ENCODE assay signal across 15 cellular contexts in the genomic region with DNA sequence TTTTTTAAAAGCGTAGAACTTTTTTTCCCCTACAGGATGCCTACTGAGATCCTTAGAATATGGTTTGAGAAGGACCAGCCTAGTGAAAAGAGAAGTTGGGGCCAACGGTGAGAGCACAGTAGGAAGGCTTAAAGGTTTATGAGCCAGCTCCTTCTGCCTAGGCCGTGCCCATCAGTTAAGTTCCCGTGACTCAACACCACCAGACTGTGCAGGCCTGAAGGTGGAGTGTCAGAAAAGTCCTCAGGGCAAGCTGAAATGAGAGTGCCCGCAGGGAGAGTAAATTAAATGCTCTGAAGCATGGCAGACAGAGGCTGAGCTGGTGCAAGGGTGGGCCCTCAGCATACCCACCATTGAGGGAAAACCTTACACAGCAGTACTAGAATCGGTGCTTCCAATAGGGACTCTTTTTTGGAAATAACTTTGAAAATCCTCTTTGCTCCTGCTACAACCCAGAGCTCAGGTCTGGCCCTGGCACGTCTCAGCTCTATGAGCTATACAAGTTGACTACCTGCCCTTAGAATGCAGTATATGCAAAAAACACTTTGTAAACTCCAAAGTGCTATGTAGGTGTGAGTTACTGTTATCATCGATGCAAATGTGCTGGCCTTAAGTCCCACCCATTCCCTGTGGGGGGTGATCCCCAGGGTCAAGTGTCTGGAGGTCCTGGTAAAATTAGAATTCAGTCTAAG. TPM values are rescaled to one million over a fixed set of nuclear protein-coding genes. Genes with fewer than 3 reads are reported as not detected.
"Had no signal": no experiment of that assay in that cellular context is flagged by ENCODE, and none has a peak within 500 bp of the region (broad histone marks: within the 10 kb centered on the region; RNA-seq: fewer than 3 reads in every experiment).

No MANE protein-coding gene starts in this region.

- H3K4me2 ChIP-seq: smooth muscle cell had no signal

- H3K27me3 ChIP-seq: ascending aorta, dorsolateral prefrontal cortex, transverse colon had no signal

- H3K4me3 ChIP-seq: ascending aorta, dorsolateral prefrontal cortex, mucosa of descending colon, SK-N-MC, smooth muscle cell, transverse colon had no signal

- H3K27ac ChIP-seq: ascending aorta, dorsolateral prefrontal cortex, SK-N-MC, transverse colon had no signal

- H3K36me3 ChIP-seq: ascending aorta, transverse colon had no signal

- H3K4me1 ChIP-seq: ascending aorta had no signal

- H3K9me3 ChIP-seq: ascending aorta, mucosa of descending colon, transverse colon had no signal

- ATAC-seq: mucosa of descending colon; naive thymus-derived CD4-positive, alpha-beta T cell; stimulated activated naive CD8-positive, alpha-beta T cell treated with anti-CD3 and anti-CD28 coated beads, Interleukin-15, Interleukin-2, amounts not matched to agents 100 U/mL and 50 U/mL, for 24 hours; T-cell had no signal

- DNase-seq: activated CD4-positive, alpha-beta memory T cell treated with anti-CD3 and anti-CD28 coated beads, Interleukin-2, amount 10 ng/mL, durations not matched to agents 7 days and 5 days; activated CD4-positive, CD25-positive, alpha-beta regulatory T cell treated with anti-CD3 and anti-CD28 coated beads, Interleukin-2, amount 50 U/mL, for 72 hours; activated naive CD4-positive, alpha-beta T cell treated with anti-CD3 and anti-CD28 coated beads, Interleukin-2, amount 10 ng/mL, durations not matched to agents 7 days and 5 days; activated T-cell treated with anti-CD3 and anti-CD28 coated beads, Interleukin-2, amount 50 U/mL, for 24 hours; dorsolateral prefrontal cortex; endodermal cell; mucosa of descending colon; naive thymus-derived CD4-positive, alpha-beta T cell; stimulated activated naive CD8-positive, alpha-beta T cell treated with anti-CD3 and anti-CD28 coated beads, Interleukin-15, Interleukin-2, amounts not matched to agents 100 U/mL and 50 U/mL, for 24 hours; T-cell; T1000; transverse colon had no signal

RNA-seq across cellular contexts. Expression of gene C10orf67, which starts 15.2 kb away (rescaled TPM):
- total RNA-seq: activated CD4-positive, alpha-beta memory T cell treated with anti-CD3 and anti-CD28 coated beads, Interleukin-2, amount 10 ng/mL, durations not matched to agents 7 days and 5 days; ascending aorta; endodermal cell; mucosa of descending colon; naive thymus-derived CD4-positive, alpha-beta T cell; smooth muscle cell; transverse colon had no signal
- polyA plus RNA-seq: naive thymus-derived CD4-positive, alpha-beta T cell; smooth muscle cell had no signal
